Comparison of ENCODE assay signal across 1 cellular context in genomic region chr2:43190305-43191052, GRCh38.
TF ChIP-seq lines count a peak whose summit lies in the region.

No MANE protein-coding gene starts in this region.

TF ChIP-seq in K562, 482 proteins besides CTCF, POLR2A, EP300 and RAD21 (continued from another document and continues in another):
- no peak for TF ChIP-seq PKNOX1 (IDR thresholded peaks at IDR 0.05)
- no peak for TF ChIP-seq TFAM (CRISPR knock-in tag; conservative IDR thresholded peaks at IDR 0.05)
- TF ChIP-seq RBM15 (IDR thresholded peaks at IDR 0.05; ENCODE audit: insufficient read depth, low read length), result no peak
- TF ChIP-seq SMARCA5 (IDR thresholded peaks at IDR 0.05), result no peak
- no peak for TF ChIP-seq ZNF274 (IDR thresholded peaks at IDR 0.05; ENCODE audit: borderline replicate concordance, low read depth, low read length)
- TF ChIP-seq NFIX (CRISPR knock-in tag; IDR thresholded peaks at IDR 0.05; ENCODE audit: low read depth), result no peak
- TF ChIP-seq ATF4 (CRISPR knock-in tag; IDR thresholded peaks at IDR 0.05), result peak; percentile 54
- peak; percentile 60; the same call in 1 of the 2 replicates for TF ChIP-seq CREB1 (IDR thresholded peaks at IDR 0.05)
- TF ChIP-seq CREB1 (CRISPR knock-in tag; IDR thresholded peaks at IDR 0.05), result no peak
- TF ChIP-seq ZNF551 (CRISPR knock-in tag; IDR thresholded peaks at IDR 0.05), result no peak
- TF ChIP-seq ZBTB5 (IDR thresholded peaks at IDR 0.05), result no peak
- no peak for TF ChIP-seq SIX5 (IDR thresholded peaks at IDR 0.05; ENCODE audit: borderline replicate concordance in 1 of 2, insufficient read depth in 1 of 2, low read depth in 1 of 2, low read length in 2 of 2)
- TF ChIP-seq ZBTB1 (CRISPR knock-in tag; IDR thresholded peaks at IDR 0.05; ENCODE audit: borderline replicate concordance, low read depth), result no peak
- TF ChIP-seq JUND (IDR thresholded peaks at IDR 0.05; ENCODE audit: borderline replicate concordance, low read depth, low read length), result peak; percentile 53
- TF ChIP-seq JUND (tag; IDR thresholded peaks at IDR 0.05; ENCODE audit: borderline replicate concordance, low read depth, low read length), result peak; percentile 38; the same call in 1 of the 3 replicates
- no peak for TF ChIP-seq PRDM10 (IDR thresholded peaks at IDR 0.05; ENCODE audit: partially characterized antibody)
- TF ChIP-seq ELK1 (CRISPR knock-in tag; IDR thresholded peaks at IDR 0.05), result no peak
- no peak for TF ChIP-seq PATZ1 (CRISPR knock-in tag; IDR thresholded peaks at IDR 0.05; ENCODE audit: borderline replicate concordance)
- TF ChIP-seq EWSR1 (IDR thresholded peaks at IDR 0.05; ENCODE audit: borderline replicate concordance, low read depth, partially characterized antibody), result no peak
- no peak for TF ChIP-seq ZNF398 (CRISPR knock-in tag; IDR thresholded peaks at IDR 0.05)
- no peak for TF ChIP-seq RBM14 (IDR thresholded peaks at IDR 0.05; ENCODE audit: borderline replicate concordance, insufficient read depth, low read depth, low read length)
- no peak for TF ChIP-seq CREB5 (CRISPR knock-in tag; IDR thresholded peaks at IDR 0.05)
- no peak for TF ChIP-seq DDX20 (tag; IDR thresholded peaks at IDR 0.05; ENCODE audit: low read depth)
- peak; percentile 33 for TF ChIP-seq RBM39 (optimal IDR thresholded peaks at IDR 0.05; ENCODE audit: low read depth, low read length)
- no peak for TF ChIP-seq ZC3H4 (CRISPR knock-in tag; IDR thresholded peaks at IDR 0.05; ENCODE audit: borderline replicate concordance)
- no peak for TF ChIP-seq ZNF609 (CRISPR knock-in tag; IDR thresholded peaks at IDR 0.05; ENCODE audit: borderline replicate concordance)
- TF ChIP-seq BHLHE40 (IDR thresholded peaks at IDR 0.05; ENCODE audit: low read length), result no peak; the same call in 1 of the 2 replicates
- TF ChIP-seq GATA2 (CRISPR knock-in tag; IDR thresholded peaks at IDR 0.05), result peak; percentile 85
- TF ChIP-seq HMGN3 (IDR thresholded peaks at IDR 0.05; ENCODE audit: borderline replicate concordance, extremely low read depth, insufficient read length, low read depth, low read length), result peak; percentile 98
- no peak for TF ChIP-seq HMBOX1 (IDR thresholded peaks at IDR 0.05)
- TF ChIP-seq CHCHD3 (CRISPR knock-in tag; IDR thresholded peaks at IDR 0.05), result no peak
- peak; percentile 89 for TF ChIP-seq ZNF395 (CRISPR knock-in tag; IDR thresholded peaks at IDR 0.05)
- peak; percentile 88 for TF ChIP-seq ZBTB17 (CRISPR knock-in tag; IDR thresholded peaks at IDR 0.05)
- TF ChIP-seq MTF1 (CRISPR knock-in tag; IDR thresholded peaks at IDR 0.05; ENCODE audit: borderline replicate concordance), result no peak
